ENCODE assay signal across 8 cellular contexts in the genomic region with DNA sequence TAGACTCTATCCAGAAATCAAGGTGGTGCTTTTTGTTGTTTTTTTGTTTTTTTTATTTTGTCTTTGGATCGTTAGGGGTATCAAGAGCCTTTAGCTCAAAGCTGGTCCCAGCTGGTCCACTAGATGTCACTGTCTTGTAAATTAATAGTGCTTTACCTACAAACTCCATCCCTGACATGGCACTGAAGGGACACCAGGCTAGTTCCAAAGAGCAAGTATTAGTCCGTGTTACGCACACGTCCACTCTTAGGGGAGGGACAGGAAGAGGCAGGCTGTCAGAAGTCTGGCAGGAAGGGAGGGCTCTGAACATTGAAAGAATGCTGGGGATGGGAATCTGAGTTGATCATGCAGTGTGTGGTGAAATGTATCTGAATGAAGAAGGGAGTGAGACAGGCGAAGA.
DNase-seq lines count a peak whose midpoint lies in the region; ATAC-seq, FAIRE-seq and TF ChIP-seq lines count a peak whose summit lies in the region.

No MANE protein-coding gene starts in this region.

- peak overlapping the region; percentile 44; the same call in 1 of the 2 replicates for H3K4me2 ChIP-seq in GM12878 (ENCODE audit: control insufficient read depth, insufficient read depth)

- in situ Hi-C loops in GM12878 (cut with MboI), result no loop called here

- no peaks in the 10 kb centered on the region for H3K4me1 ChIP-seq in Caco-2
- H3K4me1 ChIP-seq in GM12878 (ENCODE audit: control insufficient read depth, insufficient read depth, low read length), result no peaks in the 10 kb centered on the region

- H3K9me3 ChIP-seq in Caco-2 (no peaks in the 10 kb centered on the region), GM12878 (replicated peaks; ENCODE audit: control insufficient read depth, insufficient read depth, low read length) (no peaks in the 10 kb centered on the region)

- SMC1A ChIA-PET in GM12878 (lab: Charles Lee; ENCODE audit: uncharacterized antibody, unreplicated experiment), result interaction anchor here (0.6 to 6.7 kb wide), 10 partner anchors 14 to 777 kb away, joined by 3 to 83 read pairs (median 4); no protein-coding TSS in a partner anchor

- intact Hi-C loops in Caco-2 (cut with micrococcal nuclease; ENCODE audit: unreplicated experiment), result loop anchor here (1.0 kb wide), 1 partner anchor 40 kb away; no protein-coding TSS in a partner anchor
- intact Hi-C loops in GM12878 (cut with micrococcal nuclease; ENCODE audit: unreplicated experiment), result loop anchor here (1.0 to 10.0 kb wide), 5 partner anchors 40 to 764 kb away; no protein-coding TSS in a partner anchor

- no peak overlapping the region for H3K4me3 ChIP-seq in Caco-2 (ENCODE audit: low read depth, low read length)
- H3K4me3 ChIP-seq in GM12878, result no peak overlapping the region

- H3K9ac ChIP-seq in GM12878 (ENCODE audit: control insufficient read depth, insufficient read depth, low read length), result no peak overlapping the region

- DNase-seq in Caco-2 (peak; percentile 22 to 27), NCI-H2171 (lab: John Stamatoyannopoulos, UW) (peak; percentile 65), GM12878 (ENCODE audit: low read depth, low spot score) (peak; percentile 9), lung microvascular endothelial cell (ENCODE audit: low read depth in 2 of 2) (peak; percentile 68 to 84)
- DNase-seq in activated CD8-positive, alpha-beta memory T cell treated with anti-CD3 and anti-CD28 coated beads for 24 hours, result no peak

- no peaks in the 10 kb centered on the region for H3K36me3 ChIP-seq in Caco-2 (ENCODE audit: control insufficient read depth, insufficient read depth, low read length)
- H3K36me3 ChIP-seq in GM12878 (ENCODE audit: control insufficient read depth in 2 of 2, insufficient read depth in 2 of 2, low read length in 1 of 2), result no peaks in the 10 kb centered on the region

- H3K27ac Mint-ChIP-seq in Caco-2 (ENCODE audit: unreplicated experiment), result no peak overlapping the region

- whole genome bisulfite sequencing in GM12878 (ENCODE audit: insufficient coverage, insufficient replicate concordance, low lambda C conversion rate, missing lambda C conversion rate), result 16% methylated on average over 5 of the region's 5 CpGs

- no peak overlapping the region for H3K27ac ChIP-seq in GM12878 (ENCODE audit: control insufficient read depth, insufficient read depth)

- H3K36me3 Mint-ChIP-seq in Caco-2 (ENCODE audit: insufficient read depth, unreplicated experiment), result no peaks in the 10 kb centered on the region

- H2AFZ ChIP-seq in GM12878 (ENCODE audit: control insufficient read depth, low read depth, low read length), result peak overlapping the region; percentile 64

- TF ChIP-seq RAD21 in GM12878 (IDR thresholded peaks at IDR 0.05; ENCODE audit: insufficient read depth, low read depth, low read length), result peak; percentile 81

- POLR2A ChIA-PET in Caco-2 (lab: Charles Lee), result no interaction called here
- POLR2A ChIA-PET in GM12878 (lab: Charles Lee), result no interaction called here

- peak; percentile 12 to 22 for TF ChIP-seq CTCF in Caco-2 (IDR thresholded peaks at IDR 0.05; ENCODE audit: insufficient read depth in 1 of 2, low read depth in 1 of 2, low read length in 1 of 2, severe bottlenecking in 1 of 2, unreplicated experiment in 1 of 2)
- peak; percentile 63 to 71 (median 71); a peak in 5 of 6 replicates for TF ChIP-seq CTCF in GM12878 (IDR thresholded peaks at IDR 0.05 in 2 of 3, conservative IDR thresholded peaks at IDR 0.05 in 1 of 3; ENCODE audit: control insufficient read depth in 2 of 3, extremely low read depth in 1 of 3, insufficient read depth in 1 of 3, low read depth in 3 of 3, low read length in 3 of 3)

- peak; percentile 88 for ATAC-seq in GM18870 (IDR thresholded peaks at IDR 0.05; ENCODE audit: unreplicated experiment)
- peak; percentile 75 for ATAC-seq in HG03064 (IDR thresholded peaks at IDR 0.05; ENCODE audit: low read depth, unreplicated experiment)
- peak; percentile 98 for ATAC-seq in GM12878
- ATAC-seq in activated CD4-positive, CD25-positive, alpha-beta regulatory T cell treated with anti-CD3 and anti-CD28 coated beads, Interleukin-2, amount 50 U/mL, for 24 hours, result no peak

- no peak for TF ChIP-seq EP300 in GM12878 (IDR thresholded peaks at IDR 0.05; ENCODE audit: borderline replicate concordance in 1 of 2, control insufficient read depth in 1 of 2, low read depth in 2 of 2, low read length in 2 of 2)

- H3K79me2 ChIP-seq in GM12878 (ENCODE audit: control insufficient read depth, insufficient read depth, low read length), result no peaks in the 10 kb centered on the region

- H3K27me3 ChIP-seq in Caco-2 (replicated peaks; ENCODE audit: control insufficient read depth, insufficient read depth, low read length) (no peaks in the 10 kb centered on the region), GM12878 (replicated peaks in 1 of 2; ENCODE audit: control insufficient read depth in 2 of 2, insufficient read depth in 2 of 2, low read length in 1 of 2) (no peaks in the 10 kb centered on the region)

- RAD21 ChIA-PET in GM12878 (lab: Charles Lee; ENCODE audit: unreplicated experiment), result interaction anchor here (0.9 to 4.5 kb wide), 7 partner anchors 40 to 448 kb away, joined by 3 to 89 read pairs (median 5); no protein-coding TSS in a partner anchor

- BruUV-seq in Caco-2 (replicated peaks; lab: Mats Ljungman, UMichigan), result no TSS peak
- no TSS peak for BruUV-seq in GM12878 (replicated peaks; lab: Mats Ljungman, UMichigan)

- no peaks in the 10 kb centered on the region for H4K20me1 ChIP-seq in GM12878 (ENCODE audit: control insufficient read depth, insufficient read depth)

- no peak overlapping the region for H3K4me3 Mint-ChIP-seq in Caco-2 (ENCODE audit: unreplicated experiment)

- peaks cover 6% of the 10 kb centered on the region for H3K4me1 Mint-ChIP-seq in Caco-2 (ENCODE audit: low read depth, unreplicated experiment)

- CTCF ChIA-PET in Caco-2 (lab: Charles Lee), result interaction anchor here (1.0 kb wide), 1 partner anchor 40 kb away, joined by 7 read pairs; no protein-coding TSS in a partner anchor
- CTCF ChIA-PET in GM12878 (lab: Yijun Ruan, JAX), result interaction anchor here (0.6 to 7.2 kb wide), 21 partner anchors 8 to 1994 kb away, joined by 3 to 135 read pairs (median 4); a partner anchor contains a TSS

- TF ChIP-seq POLR2A in GM12878 (IDR thresholded peaks at IDR 0.05; ENCODE audit: low read depth, low read length), result no peak

- peak; percentile 97 for FAIRE-seq in GM12878 (lab: Jason Lieb, UNC)

- peaks cover 6% of the 10 kb centered on the region for H3K27me3 Mint-ChIP-seq in Caco-2 (ENCODE audit: insufficient read depth, unreplicated experiment)

- H3K9me3 Mint-ChIP-seq in Caco-2 (ENCODE audit: unreplicated experiment), result no peaks in the 10 kb centered on the region

TF ChIP-seq in GM12878, 131 proteins besides CTCF, POLR2A, EP300 and RAD21:
- TF ChIP-seq YY1 (IDR thresholded peaks at IDR 0.05; ENCODE audit: low read depth, low read length), result 0 out of 2 replicates have a peak, but pooled peaks have one; percentile 13
- peak; percentile 71 for TF ChIP-seq SMC3 (IDR thresholded peaks at IDR 0.05; ENCODE audit: borderline replicate concordance, low read length)
- no peak for TF ChIP-seq RELA (IDR thresholded peaks at IDR 0.05; ENCODE audit: borderline replicate concordance, partially characterized antibody)
TF ChIP-seq in GM12878: peak in this region for 2.

Comparison
In these comparisons a context has a peak if more than half of its experiments do, and no peak if none do; other contexts are left out.
1. ATAC-seq: peak in GM18870 (single experiment), HG03064 (single experiment) and GM12878 (single experiment); none in activated CD4-positive, CD25-positive, alpha-beta regulatory T cell treated with anti-CD3 and anti-CD28 coated beads, Interleukin-2, amount 50 U/mL, for 24 hours (0 of 2).